Comparison of ENCODE assay signal across 1 cellular context in the genomic region with DNA sequence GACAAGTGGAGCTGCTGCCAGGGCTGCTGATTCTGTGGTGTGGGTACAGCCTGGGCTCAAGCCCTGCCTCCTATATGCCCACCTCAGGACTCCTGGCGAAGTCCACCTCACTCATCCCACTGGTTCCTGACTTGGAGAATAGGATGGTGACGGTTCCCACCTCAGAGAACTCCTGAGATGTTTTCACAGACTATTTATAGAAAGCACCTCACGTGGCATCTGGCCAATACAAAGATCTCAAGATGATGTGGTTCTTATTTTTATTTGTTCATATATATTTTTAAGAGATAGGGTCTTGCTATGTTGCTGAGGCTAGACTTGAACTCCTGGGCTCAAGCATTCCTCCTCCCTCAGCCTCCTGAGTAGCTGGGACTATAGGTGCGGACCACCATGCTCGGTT.
TF ChIP-seq lines count a peak whose summit lies in the region.

No MANE protein-coding gene starts in this region.

TF ChIP-seq in SK-N-SH, 30 proteins besides CTCF, POLR2A, EP300 and RAD21 (continued from another document):
- TF ChIP-seq, protein P1, sequence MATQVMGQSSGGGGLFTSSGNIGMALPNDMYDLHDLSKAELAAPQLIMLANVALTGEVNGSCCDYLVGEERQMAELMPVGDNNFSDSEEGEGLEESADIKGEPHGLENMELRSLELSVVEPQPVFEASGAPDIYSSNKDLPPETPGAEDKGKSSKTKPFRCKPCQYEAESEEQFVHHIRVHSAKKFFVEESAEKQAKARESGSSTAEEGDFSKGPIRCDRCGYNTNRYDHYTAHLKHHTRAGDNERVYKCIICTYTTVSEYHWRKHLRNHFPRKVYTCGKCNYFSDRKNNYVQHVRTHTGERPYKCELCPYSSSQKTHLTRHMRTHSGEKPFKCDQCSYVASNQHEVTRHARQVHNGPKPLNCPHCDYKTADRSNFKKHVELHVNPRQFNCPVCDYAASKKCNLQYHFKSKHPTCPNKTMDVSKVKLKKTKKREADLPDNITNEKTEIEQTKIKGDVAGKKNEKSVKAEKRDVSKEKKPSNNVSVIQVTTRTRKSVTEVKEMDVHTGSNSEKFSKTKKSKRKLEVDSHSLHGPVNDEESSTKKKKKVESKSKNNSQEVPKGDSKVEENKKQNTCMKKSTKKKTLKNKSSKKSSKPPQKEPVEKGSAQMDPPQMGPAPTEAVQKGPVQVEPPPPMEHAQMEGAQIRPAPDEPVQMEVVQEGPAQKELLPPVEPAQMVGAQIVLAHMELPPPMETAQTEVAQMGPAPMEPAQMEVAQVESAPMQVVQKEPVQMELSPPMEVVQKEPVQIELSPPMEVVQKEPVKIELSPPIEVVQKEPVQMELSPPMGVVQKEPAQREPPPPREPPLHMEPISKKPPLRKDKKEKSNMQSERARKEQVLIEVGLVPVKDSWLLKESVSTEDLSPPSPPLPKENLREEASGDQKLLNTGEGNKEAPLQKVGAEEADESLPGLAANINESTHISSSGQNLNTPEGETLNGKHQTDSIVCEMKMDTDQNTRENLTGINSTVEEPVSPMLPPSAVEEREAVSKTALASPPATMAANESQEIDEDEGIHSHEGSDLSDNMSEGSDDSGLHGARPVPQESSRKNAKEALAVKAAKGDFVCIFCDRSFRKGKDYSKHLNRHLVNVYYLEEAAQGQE (IDR thresholded peaks at IDR 0.05; ENCODE audit: low read depth, low read length), result no peak
- no peak for TF ChIP-seq TCF12 (IDR thresholded peaks at IDR 0.05)
- TF ChIP-seq, protein P2, sequence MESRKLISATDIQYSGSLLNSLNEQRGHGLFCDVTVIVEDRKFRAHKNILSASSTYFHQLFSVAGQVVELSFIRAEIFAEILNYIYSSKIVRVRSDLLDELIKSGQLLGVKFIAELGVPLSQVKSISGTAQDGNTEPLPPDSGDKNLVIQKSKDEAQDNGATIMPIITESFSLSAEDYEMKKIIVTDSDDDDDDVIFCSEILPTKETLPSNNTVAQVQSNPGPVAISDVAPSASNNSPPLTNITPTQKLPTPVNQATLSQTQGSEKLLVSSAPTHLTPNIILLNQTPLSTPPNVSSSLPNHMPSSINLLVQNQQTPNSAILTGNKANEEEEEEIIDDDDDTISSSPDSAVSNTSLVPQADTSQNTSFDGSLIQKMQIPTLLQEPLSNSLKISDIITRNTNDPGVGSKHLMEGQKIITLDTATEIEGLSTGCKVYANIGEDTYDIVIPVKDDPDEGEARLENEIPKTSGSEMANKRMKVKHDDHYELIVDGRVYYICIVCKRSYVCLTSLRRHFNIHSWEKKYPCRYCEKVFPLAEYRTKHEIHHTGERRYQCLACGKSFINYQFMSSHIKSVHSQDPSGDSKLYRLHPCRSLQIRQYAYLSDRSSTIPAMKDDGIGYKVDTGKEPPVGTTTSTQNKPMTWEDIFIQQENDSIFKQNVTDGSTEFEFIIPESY (IDR thresholded peaks at IDR 0.05; ENCODE audit: borderline replicate concordance, low read depth), result no peak
- TF ChIP-seq, protein P3, sequence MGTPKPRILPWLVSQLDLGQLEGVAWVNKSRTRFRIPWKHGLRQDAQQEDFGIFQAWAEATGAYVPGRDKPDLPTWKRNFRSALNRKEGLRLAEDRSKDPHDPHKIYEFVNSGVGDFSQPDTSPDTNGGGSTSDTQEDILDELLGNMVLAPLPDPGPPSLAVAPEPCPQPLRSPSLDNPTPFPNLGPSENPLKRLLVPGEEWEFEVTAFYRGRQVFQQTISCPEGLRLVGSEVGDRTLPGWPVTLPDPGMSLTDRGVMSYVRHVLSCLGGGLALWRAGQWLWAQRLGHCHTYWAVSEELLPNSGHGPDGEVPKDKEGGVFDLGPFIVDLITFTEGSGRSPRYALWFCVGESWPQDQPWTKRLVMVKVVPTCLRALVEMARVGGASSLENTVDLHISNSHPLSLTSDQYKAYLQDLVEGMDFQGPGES (IDR thresholded peaks at IDR 0.05; ENCODE audit: low read depth, low read length), result no peak
- TF ChIP-seq SIN3A (IDR thresholded peaks at IDR 0.05; ENCODE audit: borderline replicate concordance, low read depth, low read length), result no peak
- no peak for TF ChIP-seq JUND (IDR thresholded peaks at IDR 0.05)
- no peak for TF ChIP-seq POLR2AphosphoS5 (IDR thresholded peaks at IDR 0.05; ENCODE audit: low read depth, low read length)
